27 cellular contexts compared by ENCODE assay signal in the genomic region with DNA sequence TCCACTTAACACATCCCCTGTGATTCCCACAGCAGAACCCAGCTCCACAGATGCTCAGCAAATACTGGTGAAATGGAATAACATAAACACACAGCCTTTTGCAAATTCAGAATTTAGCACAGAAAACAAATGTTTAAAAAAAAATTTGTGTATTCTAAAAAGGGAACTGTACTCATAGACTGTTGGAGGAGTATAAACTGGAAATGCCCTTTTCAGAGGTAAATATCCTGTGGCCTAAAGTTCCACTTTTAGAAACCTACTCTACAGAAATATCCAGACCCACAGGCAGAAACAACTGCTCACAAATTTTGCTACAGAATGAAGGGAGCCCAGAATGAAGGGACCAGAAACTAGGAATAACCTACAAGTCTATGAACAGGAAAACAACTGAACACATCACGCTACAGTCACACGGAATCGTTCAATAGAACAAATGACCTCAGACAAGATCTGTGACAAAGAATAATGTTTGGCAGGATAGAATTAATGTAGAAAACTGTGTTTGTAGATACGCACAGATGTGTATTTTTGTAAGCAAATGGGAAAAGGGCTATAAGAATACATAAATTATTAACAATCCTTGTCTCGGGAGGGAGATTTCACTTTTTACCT.
A peak's percentile ranks its signal among the peaks of the same experiment; 100 is the strongest.
DNase-seq lines count a peak whose midpoint lies in the region; TF ChIP-seq lines count a peak whose summit lies in the region.
"Had no signal": no experiment of that assay in that cellular context is flagged by ENCODE, and none has a peak within 500 bp of the region (broad histone marks: within the 10 kb centered on the region; RNA-seq: fewer than 3 reads in every experiment).

No MANE protein-coding gene starts in this region.

- peak overlapping the region; percentile 81 for H3K27ac Mint-ChIP-seq in endothelial cell (ENCODE audit: unreplicated experiment)
- H3K27ac Mint-ChIP-seq: activated naive CD4-positive, alpha-beta T cell treated with anti-CD3 and anti-CD28 coated beads, Interleukin-2, amount 50 U/mL, for 72 hours; activated T-helper 2 cell treated with anti-CD3 and anti-CD28 coated beads, Interferon-gamma antibody, Interleukin-2, Interleukin-4, amounts not matched to agents 10 μg/mL and 5 μg/mL and 100 μg/mL, durations not matched to agents 14 hours and 24 hours and 36 hours; CD8-positive, alpha-beta memory T cell; naive thymus-derived CD8-positive, alpha-beta T cell; stimulated activated naive B cell treated with anti-CD40 and anti-IgM and Interleukin-4, amounts not matched to agents 10 μg/mL and 1 μg/mL and 100 μg/mL, for 72 hours; WTC11 had no signal

- H3K4me3 ChIP-seq in HL-60 (replicated peaks; ENCODE audit: insufficient read depth, low read length) (no peak overlapping the region), subcutaneous abdominal adipose tissue (ENCODE audit: low read depth in 1 of 5, low read length in 5 of 5) (no peak overlapping the region), suprapubic skin (no peak overlapping the region)
- H3K4me3 ChIP-seq: spleen, tibial nerve had no signal

- H3K4me1 ChIP-seq in subcutaneous abdominal adipose tissue (ENCODE audit: control insufficient read depth in 5 of 5, insufficient read depth in 5 of 5, low read length in 5 of 5) (peaks cover 4 to 62% (median 29%) of the 10 kb centered on the region in 5 donors), suprapubic skin (peaks cover 22% of the 10 kb centered on the region)

- no peak for TF ChIP-seq CTCF in HL-60 (IDR thresholded peaks at IDR 0.05; ENCODE audit: insufficient read depth, low read length)
- TF ChIP-seq CTCF in endothelial cell (IDR thresholded peaks at IDR 0.05; ENCODE audit: unreplicated experiment), result no peak
- TF ChIP-seq CTCF in suprapubic skin (IDR thresholded peaks at IDR 0.05), result no peak

- WGBS in suprapubic skin, result 61% methylated on average over 5 of the region's 5 CpGs

- TF ChIP-seq POLR2A in suprapubic skin (IDR thresholded peaks at IDR 0.05), result no peak

- peaks cover 6% of the 10 kb centered on the region for H3K27me3 Mint-ChIP-seq in endothelial cell (ENCODE audit: unreplicated experiment)

- H3K27ac ChIP-seq in HL-60 (replicated peaks) (peak overlapping the region; percentile 47), subcutaneous abdominal adipose tissue (ENCODE audit: low read depth, low read length) (peak overlapping the region; percentile 27), suprapubic skin (no peak overlapping the region)
- H3K27ac ChIP-seq: spleen, tibial nerve had no signal

- no peaks in the 10 kb centered on the region for H3K27me3 ChIP-seq in HL-60 (ENCODE audit: insufficient read depth, poor library complexity, severe bottlenecking)
- no peaks in the 10 kb centered on the region for H3K27me3 ChIP-seq in subcutaneous abdominal adipose tissue (ENCODE audit: control insufficient read depth in 5 of 5, insufficient read depth in 4 of 5, low read length in 5 of 5)
- H3K27me3 ChIP-seq in suprapubic skin, result no peaks in the 10 kb centered on the region
- H3K27me3 ChIP-seq: spleen, tibial nerve had no signal

- no peak overlapping the region for H3K9ac ChIP-seq in subcutaneous abdominal adipose tissue (ENCODE audit: low read length in 5 of 5)

- H3K4me3 Mint-ChIP-seq in endothelial cell (ENCODE audit: unreplicated experiment), result no peak overlapping the region
- H3K4me3 Mint-ChIP-seq: CD8-positive, alpha-beta memory T cell; naive thymus-derived CD8-positive, alpha-beta T cell; stimulated activated naive B cell treated with anti-CD40 and anti-IgM and Interleukin-4, amounts not matched to agents 10 μg/mL and 1 μg/mL and 100 μg/mL, for 72 hours; WTC11 had no signal

- no peaks in the 10 kb centered on the region for H3K9me3 ChIP-seq in subcutaneous abdominal adipose tissue (ENCODE audit: control insufficient read depth in 5 of 5, low read length in 5 of 5)
- no peaks in the 10 kb centered on the region for H3K9me3 ChIP-seq in suprapubic skin
- H3K9me3 ChIP-seq: spleen, tibial nerve had no signal

- DNase-seq in HL-60 (ENCODE audit: low read depth in 1 of 2, low spot score in 1 of 2), result no peak
- DNase-seq in MV-4-11 (lab: John Stamatoyannopoulos, UW), result peak; percentile 34
- DNase-seq in endothelial cell (ENCODE audit: low spot score), result no peak
- no peak for DNase-seq in NCI-H510A (lab: John Stamatoyannopoulos, UW)
- no peak for DNase-seq in COR-L47 (lab: John Stamatoyannopoulos, UW)
- DNase-seq in suprapubic skin (ENCODE audit: low spot score in 2 of 2), result no peak
- DNase-seq: CD8-positive, alpha-beta memory T cell; DMS53; GDM1; H7; head of caudate nucleus; KG1; left colon; naive thymus-derived CD8-positive, alpha-beta T cell; NCI-H1092; NCI-H187 treated with DMSO at 0.1 percent for 48 hours; NCI-H748 treated with DMSO at 0.1 percent for 48 hours; retina; spleen; stimulated activated CD4-positive, alpha-beta T cell treated with anti-CD3 and anti-CD28 coated beads, Interleukin-4, amount 100 ng/mL, for 1 hour; stimulated activated naive B cell treated with anti-CD40 and anti-IgM and Interleukin-4, amounts not matched to agents 10 μg/mL and 1 μg/mL and 100 μg/mL, for 72 hours; T1000 had no signal

- H3K4me1 Mint-ChIP-seq in endothelial cell (ENCODE audit: unreplicated experiment), result peaks cover 30% of the 10 kb centered on the region

- no peak for TF ChIP-seq EP300 in suprapubic skin (IDR thresholded peaks at IDR 0.05)

- H3K36me3 Mint-ChIP-seq in endothelial cell (ENCODE audit: low read depth, unreplicated experiment), result peaks cover 8% of the 10 kb centered on the region
- H3K36me3 Mint-ChIP-seq: activated naive CD4-positive, alpha-beta T cell treated with anti-CD3 and anti-CD28 coated beads, Interleukin-2, amount 50 U/mL, for 72 hours; CD8-positive, alpha-beta memory T cell; naive thymus-derived CD8-positive, alpha-beta T cell; stimulated activated naive B cell treated with anti-CD40 and anti-IgM and Interleukin-4, amounts not matched to agents 10 μg/mL and 1 μg/mL and 100 μg/mL, for 72 hours; WTC11 had no signal

- H3K9me3 Mint-ChIP-seq in endothelial cell (ENCODE audit: unreplicated experiment), result no peaks in the 10 kb centered on the region
- H3K9me3 Mint-ChIP-seq: activated naive CD4-positive, alpha-beta T cell treated with anti-CD3 and anti-CD28 coated beads, Interleukin-2, amount 50 U/mL, for 72 hours; activated T-helper 2 cell treated with anti-CD3 and anti-CD28 coated beads, Interferon-gamma antibody, Interleukin-2, Interleukin-4, amounts not matched to agents 10 μg/mL and 5 μg/mL and 100 μg/mL, durations not matched to agents 14 hours and 24 hours and 36 hours; CD8-positive, alpha-beta memory T cell; naive thymus-derived CD8-positive, alpha-beta T cell; stimulated activated naive B cell treated with anti-CD40 and anti-IgM and Interleukin-4, amounts not matched to agents 10 μg/mL and 1 μg/mL and 100 μg/mL, for 72 hours; WTC11 had no signal

- H3K36me3 ChIP-seq in subcutaneous abdominal adipose tissue (ENCODE audit: control insufficient read depth in 5 of 5, insufficient read depth in 5 of 5, low read length in 5 of 5) (no peaks in the 10 kb centered on the region), suprapubic skin (no peaks in the 10 kb centered on the region)
- H3K36me3 ChIP-seq: spleen, tibial nerve had no signal
